ENCODE assay signal across 14 cellular contexts in genomic region chr18:61388010-61388409, GRCh38. TPM values are rescaled to one million over a fixed set of nuclear protein-coding genes. Genes with fewer than 3 reads are reported as not detected.
"Had no signal": no experiment of that assay in that cellular context is flagged by ENCODE, and none has a peak within 500 bp of the region (broad histone marks: within the 10 kb centered on the region; RNA-seq: fewer than 3 reads in every experiment).

No MANE protein-coding gene starts in this region.

- H3K4me3 Mint-ChIP-seq: activated naive CD4-positive, alpha-beta T cell treated with anti-CD3 and anti-CD28 coated beads, Interleukin-2, amount 50 U/mL, for 24 hours; stimulated activated naive CD8-positive, alpha-beta T cell treated with anti-CD3 and anti-CD28 coated beads, Interleukin-15, Interleukin-2, amounts not matched to agents 100 ng/mL and 50 ng/mL, for 24 hours had no signal

- H3K4me3 ChIP-seq: heart left ventricle, sigmoid colon, testis had no signal

- FAIRE-seq: bronchial epithelial cell, colon had no signal

- H3K27ac Mint-ChIP-seq: activated naive CD4-positive, alpha-beta T cell treated with anti-CD3 and anti-CD28 coated beads, Interleukin-2, amount 50 U/mL, for 24 hours; stimulated activated naive CD8-positive, alpha-beta T cell treated with anti-CD3 and anti-CD28 coated beads, Interleukin-15, Interleukin-2, amounts not matched to agents 100 ng/mL and 50 ng/mL, for 24 hours had no signal

- H3K9me3 Mint-ChIP-seq: activated naive CD4-positive, alpha-beta T cell treated with anti-CD3 and anti-CD28 coated beads, Interleukin-2, amount 50 U/mL, for 24 hours; stimulated activated naive CD8-positive, alpha-beta T cell treated with anti-CD3 and anti-CD28 coated beads, Interleukin-15, Interleukin-2, amounts not matched to agents 100 ng/mL and 50 ng/mL, for 24 hours had no signal

- H3K27me3 Mint-ChIP-seq: activated naive CD4-positive, alpha-beta T cell treated with anti-CD3 and anti-CD28 coated beads, Interleukin-2, amount 50 U/mL, for 24 hours; stimulated activated naive CD8-positive, alpha-beta T cell treated with anti-CD3 and anti-CD28 coated beads, Interleukin-15, Interleukin-2, amounts not matched to agents 100 ng/mL and 50 ng/mL, for 24 hours had no signal

- H3K4me1 Mint-ChIP-seq: activated naive CD4-positive, alpha-beta T cell treated with anti-CD3 and anti-CD28 coated beads, Interleukin-2, amount 50 U/mL, for 24 hours had no signal

- H3K36me3 Mint-ChIP-seq: activated naive CD4-positive, alpha-beta T cell treated with anti-CD3 and anti-CD28 coated beads, Interleukin-2, amount 50 U/mL, for 24 hours had no signal

- DNase-seq: activated T-cell treated with anti-CD3 and anti-CD28 coated beads, Interleukin-2, amount 50 U/mL, for 1 hour; effector CD4-positive, alpha-beta T cell; heart left ventricle; islet precursor cell; mesendoderm; sigmoid colon; stimulated activated CD4-positive, alpha-beta T cell treated with anti-CD3 and anti-CD28 coated beads, Interleukin-4, amount 100 ng/mL, for 24 hours; testis had no signal

RNA-seq across cellular contexts. Expression of gene CDH20, which starts 54.8 kb away (rescaled TPM):
- total RNA-seq: bronchial epithelial cell; osteocyte; T-helper 2 cell treated with Interferon-gamma antibody and Interleukin-4, amounts not matched to agents 100 ng/mL and 5 ng/mL, for 36 hours had no signal
